In the genomic region with DNA sequence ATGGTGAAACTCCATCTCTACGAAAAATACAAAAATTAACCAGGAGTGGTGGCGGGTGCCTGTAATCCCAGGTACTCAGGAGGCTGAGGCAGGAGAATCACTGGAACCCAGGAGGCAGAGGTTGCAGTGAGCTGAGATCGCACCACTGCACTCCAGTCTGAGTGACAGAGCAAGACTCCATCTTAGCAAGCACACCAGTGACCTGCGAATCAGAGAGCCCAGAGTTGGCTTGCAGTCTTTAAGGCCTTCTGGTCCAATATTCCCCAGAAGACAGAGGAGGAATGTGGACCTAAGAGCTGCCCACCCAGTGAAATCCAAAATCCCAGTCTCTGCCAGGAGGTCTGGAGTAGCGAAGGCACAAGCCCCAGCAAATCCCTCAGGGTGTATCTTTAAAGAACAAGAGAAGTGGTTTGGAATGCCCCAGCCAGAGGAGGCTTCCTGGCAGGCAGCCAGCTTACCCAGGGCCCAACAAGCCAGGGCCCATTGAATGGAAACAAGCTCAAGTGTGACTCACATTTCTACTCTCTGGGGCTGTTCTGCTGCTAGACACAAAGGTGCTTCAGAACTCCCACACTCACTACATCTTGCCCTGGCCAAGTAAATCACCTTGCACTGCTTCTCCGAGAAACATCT, we compare ENCODE assay signal across 1 cellular context.
TF ChIP-seq lines count a peak whose summit lies in the region.

No MANE protein-coding gene starts in this region.

TF ChIP-seq in WTC11, 78 proteins besides CTCF, POLR2A, EP300 and RAD21 (continued from another document):
- TF ChIP-seq, protein P1, sequence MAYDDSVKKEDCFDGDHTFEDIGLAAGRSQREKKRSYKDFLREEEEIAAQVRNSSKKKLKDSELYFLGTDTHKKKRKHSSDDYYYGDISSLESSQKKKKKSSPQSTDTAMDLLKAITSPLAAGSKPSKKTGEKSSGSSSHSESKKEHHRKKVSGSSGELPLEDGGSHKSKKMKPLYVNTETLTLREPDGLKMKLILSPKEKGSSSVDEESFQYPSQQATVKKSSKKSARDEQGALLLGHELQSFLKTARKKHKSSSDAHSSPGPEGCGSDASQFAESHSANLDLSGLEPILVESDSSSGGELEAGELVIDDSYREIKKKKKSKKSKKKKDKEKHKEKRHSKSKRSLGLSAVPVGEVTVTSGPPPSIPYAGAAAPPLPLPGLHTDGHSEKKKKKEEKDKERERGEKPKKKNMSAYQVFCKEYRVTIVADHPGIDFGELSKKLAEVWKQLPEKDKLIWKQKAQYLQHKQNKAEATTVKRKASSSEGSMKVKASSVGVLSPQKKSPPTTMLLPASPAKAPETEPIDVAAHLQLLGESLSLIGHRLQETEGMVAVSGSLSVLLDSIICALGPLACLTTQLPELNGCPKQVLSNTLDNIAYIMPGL (CRISPR knock-in tag; IDR thresholded peaks at IDR 0.05): no peak
- TF ChIP-seq FOXP4 (CRISPR knock-in tag; IDR thresholded peaks at IDR 0.05) (no peak), PRRX2 (CRISPR knock-in tag; IDR thresholded peaks at IDR 0.05) (no peak), ZNF281 (CRISPR knock-in tag; IDR thresholded peaks at IDR 0.05) (no peak), CREM (CRISPR knock-in tag; IDR thresholded peaks at IDR 0.05) (no peak), ZNF425 (CRISPR knock-in tag; conservative IDR thresholded peaks at IDR 0.05) (no peak), ZBTB21 (CRISPR knock-in tag; IDR thresholded peaks at IDR 0.05; ENCODE audit: borderline replicate concordance) (no peak), NR2C2 (CRISPR knock-in tag; IDR thresholded peaks at IDR 0.05) (no peak), JUN (CRISPR knock-in tag; IDR thresholded peaks at IDR 0.05) (no peak), ZNF416 (CRISPR knock-in tag; IDR thresholded peaks at IDR 0.05) (no peak), SOX15 (CRISPR knock-in tag; IDR thresholded peaks at IDR 0.05) (no peak), CREB1 (CRISPR knock-in tag; IDR thresholded peaks at IDR 0.05) (no peak), ZNF671 (CRISPR knock-in tag; IDR thresholded peaks at IDR 0.05) (no peak)
